Comparison of ENCODE assay signal across 7 cellular contexts in genomic region chrY:18325499-18326283, GRCh38.
DNase-seq lines count a peak whose midpoint lies in the region; ATAC-seq and TF ChIP-seq lines count a peak whose summit lies in the region.
"Not testable (repeated sequence)": the region's sequence is repeated elsewhere in the genome, so short reads cannot be mapped to it uniquely, and the experiment has no call there.

No MANE protein-coding gene starts in this region.

- not testable (repeated sequence) for H3K27me3 Mint-ChIP-seq in activated naive CD8-positive, alpha-beta T cell treated with anti-CD3 and anti-CD28 coated beads, Interleukin-2, amount 10 ng/mL, durations not matched to agents 7 days and 5 days; stimulated activated naive CD8-positive, alpha-beta T cell treated with anti-CD3 and anti-CD28 coated beads, Interleukin-15, amount 100 ng/mL, for 72 hours

- not testable (repeated sequence) for H3K4me3 Mint-ChIP-seq in activated naive CD8-positive, alpha-beta T cell treated with anti-CD3 and anti-CD28 coated beads, Interleukin-2, amount 10 ng/mL, durations not matched to agents 7 days and 5 days; stimulated activated naive CD8-positive, alpha-beta T cell treated with anti-CD3 and anti-CD28 coated beads, Interleukin-15, amount 100 ng/mL, for 72 hours

- H3K27ac Mint-ChIP-seq in activated naive CD8-positive, alpha-beta T cell treated with anti-CD3 and anti-CD28 coated beads, Interleukin-2, amount 10 ng/mL, durations not matched to agents 7 days and 5 days; stimulated activated naive CD8-positive, alpha-beta T cell treated with anti-CD3 and anti-CD28 coated beads, Interleukin-15, amount 100 ng/mL, for 72 hours: not testable (repeated sequence)

- not testable (repeated sequence) for H3K9me3 Mint-ChIP-seq in activated naive CD8-positive, alpha-beta T cell treated with anti-CD3 and anti-CD28 coated beads, Interleukin-2, amount 10 ng/mL, durations not matched to agents 7 days and 5 days; stimulated activated naive CD8-positive, alpha-beta T cell treated with anti-CD3 and anti-CD28 coated beads, Interleukin-15, amount 100 ng/mL, for 72 hours

- H3K36me3 Mint-ChIP-seq in activated naive CD8-positive, alpha-beta T cell treated with anti-CD3 and anti-CD28 coated beads, Interleukin-2, amount 10 ng/mL, durations not matched to agents 7 days and 5 days = not testable (repeated sequence)

- not testable (repeated sequence) for H3K9me3 ChIP-seq in RWPE2 (ENCODE audit: severe bottlenecking)

- peak; percentile 38 for ATAC-seq in GM18498 (IDR thresholded peaks at IDR 0.05; ENCODE audit: unreplicated experiment)
- ATAC-seq in GM21390 (IDR thresholded peaks at IDR 0.05; ENCODE audit: unreplicated experiment) = peak; percentile 49
- ATAC-seq in HG03045 (IDR thresholded peaks at IDR 0.05; ENCODE audit: unreplicated experiment) = peak; percentile 65
- ATAC-seq in RWPE2 (ENCODE audit: low read depth) = peak; percentile 30
- peak; percentile 61 for ATAC-seq in activated naive CD8-positive, alpha-beta T cell treated with anti-CD3 and anti-CD28 coated beads, Interleukin-2, amount 10 ng/mL, durations not matched to agents 7 days and 5 days (ENCODE audit: low read depth)
- ATAC-seq in left lobe of liver = peak; percentile 78
- peak; percentile 86 for ATAC-seq in stimulated activated naive CD8-positive, alpha-beta T cell treated with anti-CD3 and anti-CD28 coated beads, Interleukin-15, amount 100 ng/mL, for 72 hours

- H3K27me3 ChIP-seq in RWPE2 (ENCODE audit: insufficient read depth, poor library complexity, severe bottlenecking) = not testable (repeated sequence)

- DNase-seq in RWPE2 (ENCODE audit: low spot score); activated naive CD8-positive, alpha-beta T cell treated with anti-CD3 and anti-CD28 coated beads, Interleukin-2, amount 10 ng/mL, durations not matched to agents 7 days and 5 days; left lobe of liver (ENCODE audit: low spot score); stimulated activated naive CD8-positive, alpha-beta T cell treated with anti-CD3 and anti-CD28 coated beads, Interleukin-15, amount 100 ng/mL, for 72 hours: not testable (repeated sequence)

- H3K36me3 ChIP-seq in RWPE2 (ENCODE audit: low read depth) = not testable (repeated sequence)

- not testable (repeated sequence) for H3K4me1 ChIP-seq in RWPE2 (ENCODE audit: insufficient read depth, poor library complexity, severe bottlenecking)

- not testable (repeated sequence) for H3K27ac ChIP-seq in RWPE2 (ENCODE audit: poor library complexity, severe bottlenecking)

- POLR2A ChIA-PET in activated naive CD8-positive, alpha-beta T cell treated with anti-CD3 and anti-CD28 coated beads, Interleukin-2, amount 10 ng/mL, durations not matched to agents 7 days and 5 days (lab: Charles Lee) = not testable (repeated sequence)

- not testable (repeated sequence) for TF ChIP-seq CTCF in RWPE2 (IDR thresholded peaks at IDR 0.05; ENCODE audit: poor library complexity, severe bottlenecking)

- H3K4me3 ChIP-seq in RWPE2 (ENCODE audit: severe bottlenecking) = not testable (repeated sequence)

- H3K4me1 Mint-ChIP-seq in activated naive CD8-positive, alpha-beta T cell treated with anti-CD3 and anti-CD28 coated beads, Interleukin-2, amount 10 ng/mL, durations not matched to agents 7 days and 5 days; stimulated activated naive CD8-positive, alpha-beta T cell treated with anti-CD3 and anti-CD28 coated beads, Interleukin-15, amount 100 ng/mL, for 72 hours: not testable (repeated sequence)

Comparison
In these comparisons a context has a peak if more than half of its experiments do, and no peak if none do; other contexts are left out.
1. ATAC-seq: peak in every context shown above with its lines; median percentile 86 in stimulated activated naive CD8-positive, alpha-beta T cell treated with anti-CD3 and anti-CD28 coated beads, Interleukin-15, amount 100 ng/mL, for 72 hours; 78 in left lobe of liver; 65 in HG03045; 61 in activated naive CD8-positive, alpha-beta T cell treated with anti-CD3 and anti-CD28 coated beads, Interleukin-2, amount 10 ng/mL, durations not matched to agents 7 days and 5 days; 49 in GM21390; 38 in GM18498; 30 in RWPE2.